In genomic region chr4:146004730-146005129, GRCh38 we compare ENCODE assay signal across 27 cellular contexts.
"Had no signal": no experiment of that assay in that cellular context is flagged by ENCODE, and none has a peak within 500 bp of the region (broad histone marks: within the 10 kb centered on the region; RNA-seq: fewer than 3 reads in every experiment).

No MANE protein-coding gene starts in this region.

- FAIRE-seq: HTR-8/SVneo had no signal

- H3K4me1 ChIP-seq: Peyer's patch, SJSA1 had no signal

- H2AFZ ChIP-seq: PC-9 had no signal

- H3K4me3 ChIP-seq: MG63, PC-9, Peyer's patch, SJSA1, SK-N-MC had no signal

- H3K9me3 ChIP-seq: MG63, SJSA1 had no signal

- ATAC-seq: T-cell had no signal

- H3K4me2 ChIP-seq: PC-9 had no signal

- H3K27me3 ChIP-seq: MG63, Peyer's patch, SJSA1 had no signal

- DNase-seq: KBM-7, MG63, NCI-H1092, NCI-H1105 treated with DMSO at 0.1 percent for 48 hours, NCI-H1417 treated with DMSO at 0.1 percent for 48 hours, NCI-H146, NCI-H1694 treated with DMSO at 0.1 percent for 48 hours, NCI-H1930, NCI-H2081, NCI-H2107, NCI-H226, NCI-H446, NCI-H510A, NCI-H524 treated with DMSO at 0.1 percent for 48 hours, NCI-H69, NCI-H774, OCI-M1, PC-9, Peyer's patch, Right ventricle myocardium superior, SIG-M5, SW 1271, T-cell had no signal

- H3K27ac ChIP-seq: HL-60, PC-9, Peyer's patch, SJSA1, SK-N-MC had no signal

- H3K36me3 ChIP-seq: MG63, Peyer's patch, SJSA1 had no signal
